24 cellular contexts compared by ENCODE assay signal in the genomic region with DNA sequence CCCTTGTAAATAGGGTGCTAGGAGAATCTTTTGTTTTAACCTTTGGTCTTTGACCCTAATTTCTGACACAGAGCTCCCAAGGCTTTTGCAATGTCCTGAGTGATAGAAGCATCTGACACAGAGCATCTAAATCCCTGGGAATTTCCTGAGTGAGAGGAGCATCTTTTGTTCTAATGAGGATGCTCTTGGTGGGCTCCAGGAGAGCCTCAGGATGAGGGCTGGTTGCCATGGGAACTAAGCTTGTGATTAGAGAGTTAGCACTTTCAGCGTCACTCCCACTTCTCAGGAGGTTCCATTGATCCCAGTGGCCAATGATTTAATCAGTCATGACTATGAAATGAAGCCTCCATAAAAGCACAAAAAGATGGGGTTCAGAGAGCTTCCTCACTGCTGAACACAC.
A peak's percentile ranks its signal among the peaks of the same experiment; 100 is the strongest.
DNase-seq lines count a peak whose midpoint lies in the region; ATAC-seq and TF ChIP-seq lines count a peak whose summit lies in the region.
"Had no signal": no experiment of that assay in that cellular context is flagged by ENCODE, and none has a peak within 500 bp of the region (broad histone marks: within the 10 kb centered on the region; RNA-seq: fewer than 3 reads in every experiment).

No MANE protein-coding gene starts in this region.

- H2AFZ ChIP-seq in GM23338: no peak overlapping the region
- peak overlapping the region; percentile 36 for H2AFZ ChIP-seq in neural cell (ENCODE audit: low read depth, low read length)

- TF ChIP-seq RAD21 in neural cell (conservative IDR thresholded peaks at IDR 0.05): no peak

- H3K4me3 Mint-ChIP-seq in GM23338: no peak overlapping the region
- H3K4me3 Mint-ChIP-seq: CD14-positive monocyte; CD4-positive, alpha-beta T cell; CD8-positive, alpha-beta memory T cell; HFFc6 had no signal

- no peak overlapping the region for H3K27ac Mint-ChIP-seq in GM23338
- H3K27ac Mint-ChIP-seq: CD4-positive, alpha-beta T cell; CD8-positive, alpha-beta memory T cell; HFFc6 had no signal

- ATAC-seq in GM23338 (no peak), omental fat pad (ENCODE audit: low FRiP score) (no peak), HG02642 (IDR thresholded peaks at IDR 0.05; ENCODE audit: poor library complexity, unreplicated experiment) (no peak), HG02571 (IDR thresholded peaks at IDR 0.05; ENCODE audit: unreplicated experiment) (no peak)
- ATAC-seq: A549 had no signal

- H3K27ac ChIP-seq in GM23338 (ENCODE audit: low read depth) (no peak overlapping the region), WERI-Rb-1 (no peak overlapping the region), neural cell (ENCODE audit: low read length) (peak overlapping the region; percentile 58)
- H3K27ac ChIP-seq: A549; BLaER1 treated with 17β-estradiol and CSF1 and Interleukin-3, amounts not matched to agents 10 nM and 100 nM had no signal

- H3K27me3 ChIP-seq in GM23338 (ENCODE audit: insufficient read depth): no peaks in the 10 kb centered on the region
- no peaks in the 10 kb centered on the region for H3K27me3 ChIP-seq in WERI-Rb-1 (ENCODE audit: insufficient read depth, low read depth, severe bottlenecking)
- H3K27me3 ChIP-seq in neural cell (ENCODE audit: insufficient read depth, low read depth, low read length): no peaks in the 10 kb centered on the region
- H3K27me3 ChIP-seq: BE2C; BLaER1 treated with 17β-estradiol and CSF1 and Interleukin-3, amounts not matched to agents 10 nM and 100 nM had no signal

- no peaks in the 10 kb centered on the region for H3K9me3 ChIP-seq in WERI-Rb-1 (ENCODE audit: severe bottlenecking)
- H3K9me3 ChIP-seq in neural cell (ENCODE audit: low read length): no peaks in the 10 kb centered on the region
- H3K9me3 ChIP-seq: A549, BE2C, HAP-1 had no signal

- TF ChIP-seq CTCF in GM23338 (conservative IDR thresholded peaks at IDR 0.05; ENCODE audit: low read depth in 2 of 2) (no peak), WERI-Rb-1 (IDR thresholded peaks at IDR 0.05; ENCODE audit: low read depth, low read length) (no peak), neural cell (IDR thresholded peaks at IDR 0.05; ENCODE audit: poor library complexity, severe bottlenecking) (no peak), omental fat pad (IDR thresholded peaks at IDR 0.05) (no peak)

- H3K9ac ChIP-seq in neural cell (ENCODE audit: low read length): no peak overlapping the region
- H3K9ac ChIP-seq: BLaER1 treated with 17β-estradiol and CSF1 and Interleukin-3, amounts not matched to agents 10 nM and 100 nM had no signal

- no peaks in the 10 kb centered on the region for H3K36me3 Mint-ChIP-seq in GM23338 (ENCODE audit: low read depth)
- H3K36me3 Mint-ChIP-seq: CD14-positive monocyte; CD8-positive, alpha-beta memory T cell had no signal

- no peaks in the 10 kb centered on the region for H3K27me3 Mint-ChIP-seq in GM23338 (ENCODE audit: insufficient read depth, low read depth, poor library complexity)

- H3K9me3 Mint-ChIP-seq in GM23338: no peaks in the 10 kb centered on the region; the same call in 2 of the 3 replicates
- H3K9me3 Mint-ChIP-seq: CD4-positive, alpha-beta T cell; CD8-positive, alpha-beta memory T cell had no signal

- no peaks in the 10 kb centered on the region for H3K4me1 Mint-ChIP-seq in GM23338
- H3K4me1 Mint-ChIP-seq: CD14-positive monocyte; CD8-positive, alpha-beta memory T cell had no signal

- DNase-seq in NCI-H524 (lab: John Stamatoyannopoulos, UW) (peak; percentile 5 to 45), NCI-H524 treated with DMSO at 0.1 percent for 48 hours (lab: John Stamatoyannopoulos, UW) (no peak), GM23338 (ENCODE audit: low spot score) (peak; percentile 12), WERI-Rb-1 (peak; percentile 15), omental fat pad (ENCODE audit: low spot score) (no peak)
- DNase-seq: 8988T; ACHN; AML-193; BE2C; CD4-positive, alpha-beta T cell; CD8-positive, alpha-beta memory T cell; DMS 273 treated with DMSO at 0.1 percent for 48 hours; DMS79; EL; GF-D8; GOT3; HFFc6 had no signal

- H3K9me2 ChIP-seq in GM23338 (ENCODE audit: insufficient read depth): peaks cover 12% of the 10 kb centered on the region
- no peaks in the 10 kb centered on the region for H3K9me2 ChIP-seq in neural cell (ENCODE audit: insufficient read depth, low read length)

- TF ChIP-seq EP300 in neural cell (conservative IDR thresholded peaks at IDR 0.05; ENCODE audit: poor library complexity, severe bottlenecking): peak; percentile 35

- no peak overlapping the region for H3K4me2 ChIP-seq in GM23338
- H3K4me2 ChIP-seq in neural cell (ENCODE audit: low read length): no peak overlapping the region
- H3K4me2 ChIP-seq: A549; BLaER1 treated with 17β-estradiol and CSF1 and Interleukin-3, amounts not matched to agents 10 nM and 100 nM had no signal

- H4K20me1 ChIP-seq in GM23338 (replicated peaks; ENCODE audit: insufficient read depth) (no peaks in the 10 kb centered on the region), neural cell (ENCODE audit: insufficient read depth) (no peaks in the 10 kb centered on the region)
- H4K20me1 ChIP-seq: BLaER1 treated with 17β-estradiol and CSF1 and Interleukin-3, amounts not matched to agents 10 nM and 100 nM had no signal

- no peaks in the 10 kb centered on the region for H3K79me2 ChIP-seq in GM23338 (replicated peaks; ENCODE audit: insufficient read depth)
- no peaks in the 10 kb centered on the region for H3K79me2 ChIP-seq in neural cell (replicated peaks; ENCODE audit: insufficient read depth, low read length)

- no peaks in the 10 kb centered on the region for H3F3A ChIP-seq in GM23338 (replicated peaks; ENCODE audit: low read depth)
- H3F3A ChIP-seq in neural cell (ENCODE audit: insufficient read depth, low read length, poor library complexity, severe bottlenecking): no peaks in the 10 kb centered on the region

- H3K36me3 ChIP-seq in GM23338 (ENCODE audit: insufficient read depth) (no peaks in the 10 kb centered on the region), WERI-Rb-1 (no peaks in the 10 kb centered on the region), neural cell (ENCODE audit: insufficient read depth, low read length) (no peaks in the 10 kb centered on the region)
- H3K36me3 ChIP-seq: BE2C, HAP-1 had no signal

- no peaks in the 10 kb centered on the region for H3K4me1 ChIP-seq in GM23338 (ENCODE audit: insufficient read depth)
- H3K4me1 ChIP-seq: A549, BE2C, HAP-1 had no signal

- H3K4me3 ChIP-seq in GM23338 (no peak overlapping the region), WERI-Rb-1 (ENCODE audit: low read depth, low read length) (no peak overlapping the region), neural cell (ENCODE audit: low read length) (peak overlapping the region; percentile 20)
- H3K4me3 ChIP-seq: A549; BLaER1 treated with 17β-estradiol and CSF1 and Interleukin-3, amounts not matched to agents 10 nM and 100 nM; HAP-1 had no signal

TF ChIP-seq in GM23338, 12 proteins besides CTCF, POLR2A, EP300 and RAD21 (continues in another document):
- TF ChIP-seq POLR2AphosphoS5 (IDR thresholded peaks at IDR 0.05; ENCODE audit: low read depth) (no peak), STAT1 (IDR thresholded peaks at IDR 0.05; ENCODE audit: unreplicated experiment) (no peak), EZH2phosphoT487 (IDR thresholded peaks at IDR 0.05; ENCODE audit: unreplicated experiment) (no peak), CREB1 (CRISPR knock-in tag; IDR thresholded peaks at IDR 0.05; ENCODE audit: low read depth) (no peak), NANOG (IDR thresholded peaks at IDR 0.05; ENCODE audit: borderline replicate concordance) (no peak), ZNF331 (CRISPR knock-in tag; IDR thresholded peaks at IDR 0.05; ENCODE audit: low read depth) (no peak)
- TF ChIP-seq, protein P1, sequence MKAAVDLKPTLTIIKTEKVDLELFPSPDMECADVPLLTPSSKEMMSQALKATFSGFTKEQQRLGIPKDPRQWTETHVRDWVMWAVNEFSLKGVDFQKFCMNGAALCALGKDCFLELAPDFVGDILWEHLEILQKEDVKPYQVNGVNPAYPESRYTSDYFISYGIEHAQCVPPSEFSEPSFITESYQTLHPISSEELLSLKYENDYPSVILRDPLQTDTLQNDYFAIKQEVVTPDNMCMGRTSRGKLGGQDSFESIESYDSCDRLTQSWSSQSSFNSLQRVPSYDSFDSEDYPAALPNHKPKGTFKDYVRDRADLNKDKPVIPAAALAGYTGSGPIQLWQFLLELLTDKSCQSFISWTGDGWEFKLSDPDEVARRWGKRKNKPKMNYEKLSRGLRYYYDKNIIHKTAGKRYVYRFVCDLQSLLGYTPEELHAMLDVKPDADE (IDR thresholded peaks at IDR 0.05): no peak

TF ChIP-seq in neural cell, 6 proteins besides CTCF, POLR2A, EP300 and RAD21:
- TF ChIP-seq TAF1 (IDR thresholded peaks at IDR 0.05; ENCODE audit: low read depth) (no peak), SMC3 (conservative IDR thresholded peaks at IDR 0.05; ENCODE audit: poor library complexity) (no peak), EZH2 (IDR thresholded peaks at IDR 0.05; ENCODE audit: borderline replicate concordance, insufficient read depth, low read length, poor library complexity, severe bottlenecking) (no peak), POLR2AphosphoS5 (IDR thresholded peaks at IDR 0.05) (peak; percentile 20), MXI1 (conservative IDR thresholded peaks at IDR 0.05; ENCODE audit: poor library complexity, severe bottlenecking) (no peak)
- TF ChIP-seq, protein P2, sequence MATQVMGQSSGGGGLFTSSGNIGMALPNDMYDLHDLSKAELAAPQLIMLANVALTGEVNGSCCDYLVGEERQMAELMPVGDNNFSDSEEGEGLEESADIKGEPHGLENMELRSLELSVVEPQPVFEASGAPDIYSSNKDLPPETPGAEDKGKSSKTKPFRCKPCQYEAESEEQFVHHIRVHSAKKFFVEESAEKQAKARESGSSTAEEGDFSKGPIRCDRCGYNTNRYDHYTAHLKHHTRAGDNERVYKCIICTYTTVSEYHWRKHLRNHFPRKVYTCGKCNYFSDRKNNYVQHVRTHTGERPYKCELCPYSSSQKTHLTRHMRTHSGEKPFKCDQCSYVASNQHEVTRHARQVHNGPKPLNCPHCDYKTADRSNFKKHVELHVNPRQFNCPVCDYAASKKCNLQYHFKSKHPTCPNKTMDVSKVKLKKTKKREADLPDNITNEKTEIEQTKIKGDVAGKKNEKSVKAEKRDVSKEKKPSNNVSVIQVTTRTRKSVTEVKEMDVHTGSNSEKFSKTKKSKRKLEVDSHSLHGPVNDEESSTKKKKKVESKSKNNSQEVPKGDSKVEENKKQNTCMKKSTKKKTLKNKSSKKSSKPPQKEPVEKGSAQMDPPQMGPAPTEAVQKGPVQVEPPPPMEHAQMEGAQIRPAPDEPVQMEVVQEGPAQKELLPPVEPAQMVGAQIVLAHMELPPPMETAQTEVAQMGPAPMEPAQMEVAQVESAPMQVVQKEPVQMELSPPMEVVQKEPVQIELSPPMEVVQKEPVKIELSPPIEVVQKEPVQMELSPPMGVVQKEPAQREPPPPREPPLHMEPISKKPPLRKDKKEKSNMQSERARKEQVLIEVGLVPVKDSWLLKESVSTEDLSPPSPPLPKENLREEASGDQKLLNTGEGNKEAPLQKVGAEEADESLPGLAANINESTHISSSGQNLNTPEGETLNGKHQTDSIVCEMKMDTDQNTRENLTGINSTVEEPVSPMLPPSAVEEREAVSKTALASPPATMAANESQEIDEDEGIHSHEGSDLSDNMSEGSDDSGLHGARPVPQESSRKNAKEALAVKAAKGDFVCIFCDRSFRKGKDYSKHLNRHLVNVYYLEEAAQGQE (IDR thresholded peaks at IDR 0.05; ENCODE audit: borderline replicate concordance): peak; percentile 80
TF ChIP-seq in neural cell: peak in this region for 2.

Comparison
In these comparisons a context has a peak if more than half of its experiments do, and no peak if none do; other contexts are left out.
1. DNase-seq: peak in NCI-H524 (2 of 2), GM23338 (single experiment) and WERI-Rb-1 (single experiment); none in NCI-H524 treated with DMSO at 0.1 percent for 48 hours (single experiment) and omental fat pad (single experiment).